In genomic region chr11:85627998-85628770, GRCh38 we compare ENCODE assay signal across 8 cellular contexts. TPM values are rescaled to one million over a fixed set of nuclear protein-coding genes. Genes with fewer than 3 reads are reported as not detected.
DNase-seq lines count a peak whose midpoint lies in the region; ATAC-seq and TF ChIP-seq lines count a peak whose summit lies in the region.

TSS of gene TMEM126B (plus strand) at chr11:85628593. CDS start at chr11:85628608, 15 bp downstream.

- H3K9me3 Mint-ChIP-seq in CD8-positive, alpha-beta T cell = no peaks in the 10 kb centered on the region

- H3K4me1 Mint-ChIP-seq in CD8-positive, alpha-beta T cell (ENCODE audit: low read depth) = peaks cover 51% of the 10 kb centered on the region

- intact Hi-C loops in CD8-positive, alpha-beta T cell (cut with DNase I, micrococcal nuclease) = loop anchor here (1.0 to 5.0 kb wide), 9 partner anchors 19 to 674 kb away; partner anchors contain the start of genes HIKESHI (in 2 of the 2), PICALM (in 2 of the 2), TMEM126A (in 2 of the 2) and SYTL2 (in 1 of the 2)

- H3K27ac ChIP-seq in CD8-positive, alpha-beta T cell (ENCODE audit: low read depth, low read length) = peak within 1 kb of the TSS; percentile 76

- H3K27ac Mint-ChIP-seq in CD8-positive, alpha-beta T cell = peak within 1 kb of the TSS; percentile 96

- H3K9me3 ChIP-seq in CD8-positive, alpha-beta T cell (ENCODE audit: low read length) = no peaks in the 10 kb centered on the region

- H3K4me3 Mint-ChIP-seq in CD8-positive, alpha-beta T cell = peak within 1 kb of the TSS; percentile 91

- ATAC-seq in CD8-positive, alpha-beta T cell = peak; percentile 97
- ATAC-seq in GM19467 (IDR thresholded peaks at IDR 0.05; ENCODE audit: unreplicated experiment) = peak; percentile 99

- TF ChIP-seq CTCF in CD8-positive, alpha-beta T cell (IDR thresholded peaks at IDR 0.05) = no peak

- H3K4me3 ChIP-seq in CD8-positive, alpha-beta T cell (ENCODE audit: low read depth, low read length) = peak within 1 kb of the TSS; percentile 91

- CTCF ChIA-PET in CD8-positive, alpha-beta T cell (lab: Charles Lee) = interaction anchor here (0.6 to 1.0 kb wide), 4 partner anchors 9 to 226 kb away, joined by 3 to 5 read pairs (median 4); no protein-coding TSS in a partner anchor

- H3K27me3 ChIP-seq in CD8-positive, alpha-beta T cell (ENCODE audit: insufficient read depth, low read length) = no peaks in the 10 kb centered on the region

- H3K4me1 ChIP-seq in CD8-positive, alpha-beta T cell (ENCODE audit: insufficient read depth, low read length) = peaks cover 14% of the 10 kb centered on the region

- H3K36me3 Mint-ChIP-seq in CD8-positive, alpha-beta T cell = peaks cover 33% of the 10 kb centered on the region

- H3K36me3 ChIP-seq in CD8-positive, alpha-beta T cell (ENCODE audit: insufficient read depth, low read length) = no peaks in the 10 kb centered on the region

- POLR2A ChIA-PET in CD8-positive, alpha-beta T cell (lab: Charles Lee) = interaction anchor here (0.7 to 3.9 kb wide), 6 partner anchors 8 to 617 kb away, joined by 3 to 35 read pairs (median 6); partner anchors contain the start of genes CREBZF, EED, PICALM and TMEM126A

- peak; percentile 89 to 97 (median 96) for DNase-seq in CD8-positive, alpha-beta T cell
- DNase-seq in HS-27A (ENCODE audit: low read depth) = peak; percentile 87
- DNase-seq in NK-92 (lab: John Stamatoyannopoulos, UW; ENCODE audit: unreplicated experiment) = peak; percentile 77
- DNase-seq in activated CD8-positive, alpha-beta memory T cell treated with anti-CD3 and anti-CD28 coated beads for 1 hour (ENCODE audit: extremely low read depth in 1 of 2, low read depth in 1 of 2) = peak; percentile 91 to 92
- peak; percentile 96 for DNase-seq in effector CD4-positive, alpha-beta T cell
- peak; percentile 97 for DNase-seq in lung microvascular endothelial cell (ENCODE audit: low read depth in 2 of 2)
- DNase-seq in stimulated activated CD4-positive, alpha-beta T cell treated with anti-CD3 and anti-CD28 coated beads, TNF-alpha, amount 100 ng/mL, for 48 hours (ENCODE audit: low read depth in 3 of 3) = peak; percentile 92 to 97 (median 93)

- H3K27me3 Mint-ChIP-seq in CD8-positive, alpha-beta T cell (ENCODE audit: low read depth) = no peaks in the 10 kb centered on the region

RNA-seq across cellular contexts. Expression of gene TMEM126B, which starts in this region (rescaled TPM):
- total RNA-seq in CD8-positive, alpha-beta T cell = 10 to 100 TPM; 16.2 to 19.9 TPM
- 35.5 and 43.8 TPM in 2 replicates for total RNA-seq in lung microvascular endothelial cell

Comparison
In these comparisons a context has a peak if more than half of its experiments do, and no peak if none do; other contexts are left out.
1. Peak in every context shown above with its lines: DNase-seq, ATAC-seq, H3K4me3 ChIP-seq and H3K27ac ChIP-seq.